ENCODE assay signal across 16 cellular contexts in the genomic region with DNA sequence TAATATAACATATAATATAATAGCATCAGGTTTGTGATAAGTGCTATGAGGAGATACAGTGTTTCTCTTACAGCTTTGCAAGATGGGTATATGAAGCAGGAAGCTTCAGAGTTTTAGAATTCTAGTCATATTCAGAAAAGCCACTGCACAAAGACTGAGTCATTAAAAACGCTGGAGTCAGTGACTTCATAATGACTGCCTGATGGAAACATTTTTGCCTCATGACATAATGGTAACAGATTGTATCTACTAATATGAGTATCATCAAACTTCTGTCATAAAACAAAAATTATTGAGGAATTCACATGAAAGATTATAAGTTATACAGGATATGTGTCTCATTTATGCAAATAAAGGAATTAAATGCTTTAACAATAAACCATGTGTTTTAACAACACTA. TPM values are rescaled to one million over a fixed set of nuclear protein-coding genes. Genes with fewer than 3 reads are reported as not detected.
DNase-seq lines count a peak whose midpoint lies in the region; ATAC-seq and TF ChIP-seq lines count a peak whose summit lies in the region.
"Had no signal": no experiment of that assay in that cellular context is flagged by ENCODE, and none has a peak within 500 bp of the region (broad histone marks: within the 10 kb centered on the region; RNA-seq: fewer than 3 reads in every experiment).

No MANE protein-coding gene starts in this region.

- no peaks in the 10 kb centered on the region for H3K9me3 Mint-ChIP-seq in activated T-cell treated with anti-CD3 and anti-CD28 coated beads, Interleukin-2, amount 50 U/mL, for 24 hours
- no peaks in the 10 kb centered on the region for H3K9me3 Mint-ChIP-seq in stimulated activated memory B cell treated with anti-CD40 and anti-IgM and Interleukin-4, amounts not matched to agents 10 μg/mL and 1 μg/mL and 100 μg/mL, for 72 hours
- H3K9me3 Mint-ChIP-seq: CD4-positive, alpha-beta T cell had no signal

- WGBS in mesenchymal stem cell, result no CpG with 5 or more reads among the region's 1 CpG

- no peak overlapping the region for H3K14ac ChIP-seq in mesenchymal stem cell (ENCODE audit: low read length in 2 of 2)

- in situ Hi-C loops in brain microvascular endothelial cell (cut with HindIII; ENCODE audit: low pct_ligation_motif_present, low sequenced_read_pairs), result no loop called here

- TF ChIP-seq CTCF in BJ (IDR thresholded peaks at IDR 0.05; ENCODE audit: insufficient read depth, low read depth, low read length) (no peak), brain microvascular endothelial cell (IDR thresholded peaks at IDR 0.05; ENCODE audit: low read depth, low read length, missing control alignments) (no peak)

- H2BK15ac ChIP-seq in mesenchymal stem cell (ENCODE audit: low read depth, poor library complexity, severe bottlenecking), result no peak overlapping the region

- no peaks in the 10 kb centered on the region for H3K27me3 Mint-ChIP-seq in activated T-cell treated with anti-CD3 and anti-CD28 coated beads, Interleukin-2, amount 50 U/mL, for 24 hours
- no peaks in the 10 kb centered on the region for H3K27me3 Mint-ChIP-seq in stimulated activated memory B cell treated with anti-CD40 and anti-IgM and Interleukin-4, amounts not matched to agents 10 μg/mL and 1 μg/mL and 100 μg/mL, for 72 hours
- H3K27me3 Mint-ChIP-seq: CD4-positive, alpha-beta T cell had no signal

- H3K4ac ChIP-seq in mesenchymal stem cell (ENCODE audit: low read depth in 1 of 2, low read length in 2 of 2), result no peak overlapping the region

- H3K27ac ChIP-seq in brain microvascular endothelial cell (peak overlapping the region; percentile 34), mesenchymal stem cell (ENCODE audit: low read length, poor library complexity, severe bottlenecking) (no peak overlapping the region)
- H3K27ac ChIP-seq: esophagus muscularis mucosa had no signal

- no peak overlapping the region for H3K23ac ChIP-seq in mesenchymal stem cell (ENCODE audit: low read length in 2 of 2)

- peak overlapping the region; percentile 11 for H3K9ac ChIP-seq in mesenchymal stem cell (ENCODE audit: low read length)

- no peak overlapping the region for H3K18ac ChIP-seq in mesenchymal stem cell (ENCODE audit: low read depth in 1 of 2, low read length in 2 of 2)

- H3K27ac Mint-ChIP-seq in activated T-cell treated with anti-CD3 and anti-CD28 coated beads, Interleukin-2, amount 50 U/mL, for 24 hours, result no peak overlapping the region
- H3K27ac Mint-ChIP-seq in stimulated activated memory B cell treated with anti-CD40 and anti-IgM and Interleukin-4, amounts not matched to agents 10 μg/mL and 1 μg/mL and 100 μg/mL, for 72 hours, result no peak overlapping the region
- H3K27ac Mint-ChIP-seq: CD4-positive, alpha-beta T cell had no signal

- H4K8ac ChIP-seq in mesenchymal stem cell (ENCODE audit: low read length), result no peak overlapping the region

- no peak overlapping the region for H2AFZ ChIP-seq in mesenchymal stem cell (ENCODE audit: low read depth, low read length)

- DNase-seq in BJ (ENCODE audit: low read depth) (peak; percentile 14), LHCN-M2 (ENCODE audit: low read depth) (peak; percentile 83), brain microvascular endothelial cell (peak; percentile 82), mesenchymal stem cell (peak; percentile 49), NCI-H774 (lab: John Stamatoyannopoulos, UW) (no peak)
- DNase-seq in activated T-cell treated with anti-CD3 and anti-CD28 coated beads, Interleukin-2, amount 50 U/mL, for 24 hours, result no peak
- DNase-seq in activated naive CD4-positive, alpha-beta T cell treated with Interleukin-2 at 50 U/mL for 16 hours, result no peak
- DNase-seq: activated CD4-positive, alpha-beta T cell treated with anti-CD3 and anti-CD28 coated beads, Interleukin-2, amount 50 U/mL, for 48 hours; activated gamma-delta T cell; CD4-positive, alpha-beta T cell; islet precursor cell; right cardiac atrium; RPMI8226; substantia nigra had no signal

- no peak overlapping the region for H2AK5ac ChIP-seq in mesenchymal stem cell (ENCODE audit: low read length, severe bottlenecking)

- no peak overlapping the region for H2BK12ac ChIP-seq in mesenchymal stem cell (ENCODE audit: low read length in 2 of 2)

- H3K4me1 ChIP-seq in mesenchymal stem cell (ENCODE audit: control insufficient read depth, insufficient read depth, low read depth, low read length), result peaks cover 1% of the 10 kb centered on the region
- H3K4me1 ChIP-seq: esophagus muscularis mucosa had no signal

- H3K36me3 ChIP-seq in BJ (ENCODE audit: control insufficient read depth, insufficient read depth, low read length) (no peaks in the 10 kb centered on the region), brain microvascular endothelial cell (replicated peaks) (no peaks in the 10 kb centered on the region), mesenchymal stem cell (ENCODE audit: control insufficient read depth in 1 of 2, insufficient read depth in 2 of 2, low read depth in 1 of 2, low read length in 2 of 2) (no peaks in the 10 kb centered on the region)
- H3K36me3 ChIP-seq: esophagus muscularis mucosa had no signal

- no peak overlapping the region for H3K4me2 ChIP-seq in mesenchymal stem cell (ENCODE audit: low read length, poor library complexity, severe bottlenecking)

- no peak overlapping the region for H3K4me3 Mint-ChIP-seq in activated T-cell treated with anti-CD3 and anti-CD28 coated beads, Interleukin-2, amount 50 U/mL, for 24 hours
- H3K4me3 Mint-ChIP-seq in stimulated activated memory B cell treated with anti-CD40 and anti-IgM and Interleukin-4, amounts not matched to agents 10 μg/mL and 1 μg/mL and 100 μg/mL, for 72 hours, result no peak overlapping the region
- H3K4me3 Mint-ChIP-seq: CD4-positive, alpha-beta T cell had no signal

- H2BK120ac ChIP-seq in mesenchymal stem cell (ENCODE audit: low read depth, low read length), result no peak overlapping the region

- no peaks in the 10 kb centered on the region for H3K4me1 Mint-ChIP-seq in activated T-cell treated with anti-CD3 and anti-CD28 coated beads, Interleukin-2, amount 50 U/mL, for 24 hours (ENCODE audit: low read depth)
- H3K4me1 Mint-ChIP-seq in stimulated activated memory B cell treated with anti-CD40 and anti-IgM and Interleukin-4, amounts not matched to agents 10 μg/mL and 1 μg/mL and 100 μg/mL, for 72 hours, result no peaks in the 10 kb centered on the region

- H4K91ac ChIP-seq in mesenchymal stem cell (ENCODE audit: low read length), result no peak overlapping the region

- no peaks in the 10 kb centered on the region for H3K9me3 ChIP-seq in mesenchymal stem cell (ENCODE audit: control insufficient read depth, low read length)
- H3K9me3 ChIP-seq: esophagus muscularis mucosa had no signal

- H3K79me1 ChIP-seq in mesenchymal stem cell (replicated peaks; ENCODE audit: low read length, poor library complexity, severe bottlenecking), result no peaks in the 10 kb centered on the region

- POLR2A ChIA-PET in BJ (lab: Charles Lee), result no interaction called here

- CTCF ChIA-PET in BJ (lab: Yijun Ruan, JAX), result no interaction called here

- no peaks in the 10 kb centered on the region for H3K36me3 Mint-ChIP-seq in activated T-cell treated with anti-CD3 and anti-CD28 coated beads, Interleukin-2, amount 50 U/mL, for 24 hours (ENCODE audit: low read depth)
- H3K36me3 Mint-ChIP-seq in stimulated activated memory B cell treated with anti-CD40 and anti-IgM and Interleukin-4, amounts not matched to agents 10 μg/mL and 1 μg/mL and 100 μg/mL, for 72 hours, result no peaks in the 10 kb centered on the region

- H3K4me3 ChIP-seq in BJ (ENCODE audit: low read depth, low read length), result no peak overlapping the region
- no peak overlapping the region for H3K4me3 ChIP-seq in brain microvascular endothelial cell (ENCODE audit: low read depth, low read length)
- H3K4me3 ChIP-seq in mesenchymal stem cell (ENCODE audit: insufficient read depth in 1 of 2, low read depth in 1 of 2, low read length in 2 of 2), result no peak overlapping the region
- H3K4me3 ChIP-seq: esophagus muscularis mucosa had no signal

- ATAC-seq in stimulated activated memory B cell treated with anti-CD40 and anti-IgM and Interleukin-4, amounts not matched to agents 10 μg/mL and 1 μg/mL and 100 μg/mL, for 72 hours, result no peak
- ATAC-seq: right cardiac atrium had no signal

- H2BK5ac ChIP-seq in mesenchymal stem cell (ENCODE audit: low read depth, low read length, poor library complexity, severe bottlenecking), result no peak overlapping the region

- H3K27me3 ChIP-seq in BJ (ENCODE audit: control insufficient read depth, insufficient read depth, low read length) (no peaks in the 10 kb centered on the region), brain microvascular endothelial cell (replicated peaks) (no peaks in the 10 kb centered on the region), mesenchymal stem cell (ENCODE audit: control insufficient read depth in 1 of 2, insufficient read depth in 1 of 2, low read length in 2 of 2) (no peaks in the 10 kb centered on the region)
- H3K27me3 ChIP-seq: esophagus muscularis mucosa had no signal

RNA-seq across cellular contexts. Expression of gene EPHA5, which starts 46.8 kb away (rescaled TPM):
- 2.5 and 2.8 TPM in 2 replicates for polyA plus RNA-seq in BJ (2011; rRNA removed)
- polyA minus RNA-seq in BJ (2011; rRNA and poly(A)+ RNA removed), result 4.3 and 5.8 TPM in 2 replicates
- 1.1 and 2.3 TPM in 2 replicates for total RNA-seq in LHCN-M2 (2014; rRNA removed)
- 1.4 TPM for polyA plus RNA-seq in LHCN-M2 (2012)
- 1.1 TPM for polyA plus RNA-seq in mesenchymal stem cell (2013, experiment 1 of 2)
- polyA plus RNA-seq in mesenchymal stem cell (2013, experiment 2 of 2), result 1.1 TPM
- total RNA-seq: CD4-positive, alpha-beta T cell had no signal

Comparison
In these comparisons a context has a peak if more than half of its experiments do, and no peak if none do; other contexts are left out.
1. DNase-seq: peak in BJ (single experiment), LHCN-M2 (single experiment), brain microvascular endothelial cell (single experiment) and mesenchymal stem cell (single experiment); none in NCI-H774 (single experiment), activated T-cell treated with anti-CD3 and anti-CD28 coated beads, Interleukin-2, amount 50 U/mL, for 24 hours (single experiment) and activated naive CD4-positive, alpha-beta T cell treated with Interleukin-2 at 50 U/mL for 16 hours (single experiment).